In the genomic region with DNA sequence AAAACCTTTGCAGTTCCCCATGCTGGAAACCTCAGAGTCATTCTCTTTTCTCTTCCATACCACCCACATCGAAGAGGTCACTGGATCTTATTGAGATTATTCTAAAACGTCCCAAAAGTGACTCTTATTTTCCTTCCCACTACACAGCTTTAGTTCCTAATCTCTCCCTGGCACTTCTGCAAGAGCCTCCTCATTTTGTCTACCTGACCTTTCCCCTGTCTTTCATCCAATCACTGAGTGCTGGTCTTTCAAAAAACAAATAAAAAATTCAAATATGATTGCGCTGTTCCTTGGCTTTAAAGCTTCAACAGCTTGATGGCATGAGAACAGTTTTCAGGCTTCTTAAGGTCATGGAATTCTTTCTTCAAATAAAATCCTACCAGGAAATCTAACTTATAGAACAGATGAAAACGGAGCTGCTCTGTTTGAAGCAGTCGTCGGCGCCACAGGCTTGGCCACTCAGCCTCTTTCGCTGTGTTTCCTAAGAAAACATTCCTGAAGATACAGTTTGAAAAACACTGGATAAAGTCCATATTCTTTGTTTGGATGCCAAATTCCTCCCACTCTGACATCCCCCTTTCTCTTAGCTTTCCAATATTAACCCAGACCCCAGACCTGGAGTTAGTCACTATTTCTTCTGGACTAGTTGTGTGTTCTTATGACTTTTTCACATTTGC, we compare ENCODE assay signal across 31 cellular contexts. TPM values are rescaled to one million over a fixed set of nuclear protein-coding genes. Genes with fewer than 3 reads are reported as not detected.
DNase-seq lines count a peak whose midpoint lies in the region; ATAC-seq and TF ChIP-seq lines count a peak whose summit lies in the region.
"Had no signal": no experiment of that assay in that cellular context is flagged by ENCODE, and none has a peak within 500 bp of the region (broad histone marks: within the 10 kb centered on the region; RNA-seq: fewer than 3 reads in every experiment).

No MANE protein-coding gene starts in this region.

- H3K9me3 Mint-ChIP-seq in mesothelial cell of epicardium: peaks cover 46% of the 10 kb centered on the region
- H3K9me3 Mint-ChIP-seq: activated naive CD4-positive, alpha-beta T cell treated with anti-CD3 and anti-CD28 coated beads, Interleukin-2, amount 50 U/mL, for 72 hours had no signal

- no peak overlapping the region for H3K4me3 Mint-ChIP-seq in mesothelial cell of epicardium

- H3K36me3 ChIP-seq in upper lobe of right lung: no peaks in the 10 kb centered on the region
- H3K36me3 ChIP-seq: gastroesophageal sphincter, left ventricle myocardium inferior, prostate gland, WERI-Rb-1 had no signal

- H3K9me3 ChIP-seq in upper lobe of right lung: no peaks in the 10 kb centered on the region
- H3K9me3 ChIP-seq: gastroesophageal sphincter, left ventricle myocardium inferior, prostate gland had no signal

- H3K27ac ChIP-seq in upper lobe of right lung: peak overlapping the region; percentile 17
- H3K27ac ChIP-seq: gastroesophageal sphincter, left ventricle myocardium inferior, PC-9, prostate gland, WERI-Rb-1 had no signal

- no peaks in the 10 kb centered on the region for H3K27me3 ChIP-seq in upper lobe of right lung
- H3K27me3 ChIP-seq: gastroesophageal sphincter had no signal

- H3K27me3 Mint-ChIP-seq in mesothelial cell of epicardium (ENCODE audit: low read depth): no peaks in the 10 kb centered on the region

- no peaks in the 10 kb centered on the region for H3K36me3 Mint-ChIP-seq in mesothelial cell of epicardium
- H3K36me3 Mint-ChIP-seq: activated naive CD4-positive, alpha-beta T cell treated with anti-CD3 and anti-CD28 coated beads, Interleukin-2, amount 50 U/mL, for 72 hours had no signal

- DNase-seq in astrocyte of the hippocampus (ENCODE audit: low read depth, low spot score): peak; percentile 44
- peak; percentile 28 for DNase-seq in fibroblast of the aortic adventitia (ENCODE audit: low read depth)
- DNase-seq in mesothelial cell of epicardium (ENCODE audit: low spot score in 2 of 2, unreplicated experiment in 2 of 2): no peak
- no peak for DNase-seq in upper lobe of right lung
- DNase-seq in NCI-H82 treated with DMSO at 0.1 percent for 48 hours (lab: John Stamatoyannopoulos, UW; ENCODE audit: unreplicated experiment): no peak
- no peak for DNase-seq in HPDE6-E6E7 (ENCODE audit: extremely low spot score)
- DNase-seq in Ammon's horn (ENCODE audit: low spot score): no peak
- DNase-seq: activated CD4-positive, alpha-beta T cell treated with anti-CD3 and anti-CD28 coated beads for 48 hours; activated effector memory CD4-positive, alpha-beta T cell treated with Interleukin-2 at 50 U/mL for 16 hours; anterior cingulate cortex; C1 segment of cervical spinal cord; central memory CD4-positive, alpha-beta T cell; COR-L47; dermis blood vessel endothelial cell; DMS53; hippocampal formation; Karpas-422; left ventricle myocardium inferior; NCI-H1436; NCI-H2081 treated with DMSO at 0.1 percent for 48 hours; NCI-H345; NCI-H69; PC-9; stimulated activated CD4-positive, alpha-beta T cell treated with anti-CD3 and anti-CD28 coated beads, Interleukin-4, amount 100 ng/mL, for 1 hour; WERI-Rb-1 had no signal

- peak overlapping the region; percentile 60 for H3K27ac Mint-ChIP-seq in mesothelial cell of epicardium
- H3K27ac Mint-ChIP-seq: activated naive CD4-positive, alpha-beta T cell treated with anti-CD3 and anti-CD28 coated beads, Interleukin-2, amount 50 U/mL, for 72 hours had no signal

- H3K4me3 ChIP-seq in fibroblast of the aortic adventitia (ENCODE audit: low read depth, low read length) (no peak overlapping the region), upper lobe of right lung (no peak overlapping the region)
- H3K4me3 ChIP-seq: gastroesophageal sphincter, left ventricle myocardium inferior, PC-9, prostate gland had no signal

- intact Hi-C loops in upper lobe of right lung (cut with DNase I): no loop called here

- no peaks in the 10 kb centered on the region for H3K4me1 ChIP-seq in upper lobe of right lung
- H3K4me1 ChIP-seq: gastroesophageal sphincter, left ventricle myocardium inferior, prostate gland had no signal

- H3K4me1 Mint-ChIP-seq in mesothelial cell of epicardium: peaks cover 7% of the 10 kb centered on the region

- no peak for ATAC-seq in upper lobe of right lung
- ATAC-seq in HG02870 (IDR thresholded peaks at IDR 0.05; ENCODE audit: unreplicated experiment): no peak
- ATAC-seq: activated naive CD4-positive, alpha-beta T cell treated with anti-CD3 and anti-CD28 coated beads, Interleukin-2, amount 50 U/mL, for 72 hours; esophagus mucosa; gastroesophageal sphincter; sciatic nerve had no signal

- TF ChIP-seq CTCF in fibroblast of the aortic adventitia (IDR thresholded peaks at IDR 0.05; ENCODE audit: insufficient read depth, low read length) (no peak), mesothelial cell of epicardium (IDR thresholded peaks at IDR 0.05; ENCODE audit: unreplicated experiment) (no peak), upper lobe of right lung (IDR thresholded peaks at IDR 0.05) (no peak)

RNA-seq across cellular contexts. Expression of a gene that starts 12.5 kb away (rescaled TPM):
- total RNA-seq in fibroblast of the aortic adventitia (ENCODE audit: low replicate concordance) (0.08 and 0.36 TPM in 2 replicates), mesothelial cell of epicardium (1.7 to 2.6 TPM (median 2.2 TPM) in 3 replicates), upper lobe of right lung (0.46 TPM)
- total RNA-seq: activated naive CD4-positive, alpha-beta T cell treated with anti-CD3 and anti-CD28 coated beads, Interleukin-2, amount 50 U/mL, for 72 hours; PC-9; sciatic nerve had no signal

Comparison
In these comparisons a context has a peak if more than half of its experiments do, and no peak if none do; other contexts are left out.
1. DNase-seq: peak in astrocyte of the hippocampus (single experiment) and fibroblast of the aortic adventitia (single experiment); none in mesothelial cell of epicardium (0 of 2), upper lobe of right lung (single experiment), NCI-H82 treated with DMSO at 0.1 percent for 48 hours (single experiment), HPDE6-E6E7 (single experiment) and Ammon's horn (single experiment).